In the genomic region with DNA sequence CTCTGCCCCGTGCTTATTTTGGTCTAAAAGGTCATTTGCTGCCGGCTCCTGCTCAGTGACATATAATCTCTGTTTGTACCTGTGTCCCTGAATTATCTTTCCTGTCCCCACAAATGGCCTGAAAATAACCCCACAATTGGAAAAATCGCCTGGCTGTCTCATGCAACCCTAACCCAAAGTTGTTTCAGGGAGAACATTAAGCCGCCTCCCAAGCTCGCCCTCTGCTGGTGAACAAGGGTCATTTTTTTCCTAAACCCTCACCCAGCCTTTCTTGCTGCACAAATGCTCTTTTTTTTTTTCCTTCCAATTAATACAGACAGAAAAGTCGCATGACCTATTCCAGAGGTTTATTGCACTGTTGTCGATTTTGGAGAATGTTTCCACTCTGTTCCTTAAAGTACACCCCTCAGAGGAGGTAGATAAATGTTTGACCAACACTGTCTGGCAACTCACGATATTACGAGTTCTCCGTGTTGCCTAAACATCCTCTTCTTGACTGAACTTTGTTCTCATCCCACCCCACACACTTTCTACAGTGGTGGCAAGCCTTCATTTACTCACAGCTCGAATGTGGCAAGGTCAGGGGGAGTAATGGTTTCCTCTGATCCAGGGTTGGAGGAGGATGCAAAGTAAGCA, we compare ENCODE assay signal across 8 cellular contexts.
DNase-seq lines count a peak whose midpoint lies in the region; ATAC-seq lines count a peak whose summit lies in the region.

No MANE protein-coding gene starts in this region.

- peak; percentile 59 for DNase-seq in DMS53 treated with DMSO at 0.1 percent for 48 hours (lab: John Stamatoyannopoulos, UW; ENCODE audit: unreplicated experiment)
- peak; percentile 84 for DNase-seq in NT2/D1 (ENCODE audit: low read depth, low spot score)
- peak; percentile 48 for DNase-seq in activated T-cell treated with anti-CD3 and anti-CD28 coated beads for 1 hour (ENCODE audit: low read depth)
- DNase-seq in epithelial cell of prostate (ENCODE audit: low read depth, low spot score) = no peak
- DNase-seq in naive B cell = peak; percentile 35
- peak; percentile 29 to 64 for DNase-seq in stimulated activated effector memory CD8-positive, alpha-beta T cell treated with anti-CD3 and anti-CD28 coated beads, Interleukin-12 subunit alpha, Interleukin-12 subunit beta, amount 100 ng/mL, for 72 hours (ENCODE audit: low spot score in 2 of 2)

- no peak overlapping the region for H3K4me3 ChIP-seq in NT2/D1 (ENCODE audit: insufficient read length, low read depth)

- peaks cover 5% of the 10 kb centered on the region; the same call in 1 of the 2 replicates for H3K9me3 ChIP-seq in NT2/D1 (ENCODE audit: insufficient read depth, low read length)

- H3K27me3 Mint-ChIP-seq in naive B cell = no peaks in the 10 kb centered on the region

- H3K4me3 Mint-ChIP-seq in naive B cell = no peak overlapping the region
- H3K4me3 Mint-ChIP-seq in stimulated activated effector memory CD8-positive, alpha-beta T cell treated with anti-CD3 and anti-CD28 coated beads, Interleukin-12 subunit alpha, Interleukin-12 subunit beta, amount 100 ng/mL, for 72 hours = no peak overlapping the region

- H3K9ac ChIP-seq in NT2/D1 (ENCODE audit: insufficient read length, low read depth) = no peak overlapping the region

- no peak overlapping the region for H3K27ac Mint-ChIP-seq in naive B cell
- H3K27ac Mint-ChIP-seq in stimulated activated effector memory CD8-positive, alpha-beta T cell treated with anti-CD3 and anti-CD28 coated beads, Interleukin-12 subunit alpha, Interleukin-12 subunit beta, amount 100 ng/mL, for 72 hours = no peak overlapping the region

- peaks cover 0 to 4% (median 0%) of the 10 kb centered on the region in 7 donors for H3K9me3 Mint-ChIP-seq in naive B cell
- no peaks in the 10 kb centered on the region for H3K9me3 Mint-ChIP-seq in stimulated activated effector memory CD8-positive, alpha-beta T cell treated with anti-CD3 and anti-CD28 coated beads, Interleukin-12 subunit alpha, Interleukin-12 subunit beta, amount 100 ng/mL, for 72 hours

- no peaks in the 10 kb centered on the region for H3K36me3 ChIP-seq in NT2/D1 (ENCODE audit: insufficient read depth, insufficient read length, low read length)

- H3K36me3 Mint-ChIP-seq in naive B cell = no peaks in the 10 kb centered on the region
- H3K36me3 Mint-ChIP-seq in stimulated activated effector memory CD8-positive, alpha-beta T cell treated with anti-CD3 and anti-CD28 coated beads, Interleukin-12 subunit alpha, Interleukin-12 subunit beta, amount 100 ng/mL, for 72 hours = no peaks in the 10 kb centered on the region

- no peaks in the 10 kb centered on the region for H3K4me1 ChIP-seq in NT2/D1 (ENCODE audit: insufficient read depth, insufficient read length)

- H3K27me3 ChIP-seq in NT2/D1 (ENCODE audit: insufficient read depth, insufficient read length) = no peaks in the 10 kb centered on the region

- ATAC-seq in HG02852 (IDR thresholded peaks at IDR 0.05; ENCODE audit: unreplicated experiment) (peak; percentile 68), naive B cell (ENCODE audit: low read depth in 2 of 2) (no peak), HG02588 (IDR thresholded peaks at IDR 0.05; ENCODE audit: unreplicated experiment) (no peak)
- ATAC-seq in stimulated activated effector memory CD8-positive, alpha-beta T cell treated with anti-CD3 and anti-CD28 coated beads, Interleukin-12 subunit alpha, Interleukin-12 subunit beta, amount 100 ng/mL, for 72 hours = no peak

- peaks cover 0 to 5% (median 3%) of the 10 kb centered on the region in 3 donors for H3K4me1 Mint-ChIP-seq in naive B cell
- peaks cover 8% of the 10 kb centered on the region for H3K4me1 Mint-ChIP-seq in stimulated activated effector memory CD8-positive, alpha-beta T cell treated with anti-CD3 and anti-CD28 coated beads, Interleukin-12 subunit alpha, Interleukin-12 subunit beta, amount 100 ng/mL, for 72 hours

- peak overlapping the region; percentile 13 for H3K27ac ChIP-seq in epithelial cell of prostate
